In the genomic region with DNA sequence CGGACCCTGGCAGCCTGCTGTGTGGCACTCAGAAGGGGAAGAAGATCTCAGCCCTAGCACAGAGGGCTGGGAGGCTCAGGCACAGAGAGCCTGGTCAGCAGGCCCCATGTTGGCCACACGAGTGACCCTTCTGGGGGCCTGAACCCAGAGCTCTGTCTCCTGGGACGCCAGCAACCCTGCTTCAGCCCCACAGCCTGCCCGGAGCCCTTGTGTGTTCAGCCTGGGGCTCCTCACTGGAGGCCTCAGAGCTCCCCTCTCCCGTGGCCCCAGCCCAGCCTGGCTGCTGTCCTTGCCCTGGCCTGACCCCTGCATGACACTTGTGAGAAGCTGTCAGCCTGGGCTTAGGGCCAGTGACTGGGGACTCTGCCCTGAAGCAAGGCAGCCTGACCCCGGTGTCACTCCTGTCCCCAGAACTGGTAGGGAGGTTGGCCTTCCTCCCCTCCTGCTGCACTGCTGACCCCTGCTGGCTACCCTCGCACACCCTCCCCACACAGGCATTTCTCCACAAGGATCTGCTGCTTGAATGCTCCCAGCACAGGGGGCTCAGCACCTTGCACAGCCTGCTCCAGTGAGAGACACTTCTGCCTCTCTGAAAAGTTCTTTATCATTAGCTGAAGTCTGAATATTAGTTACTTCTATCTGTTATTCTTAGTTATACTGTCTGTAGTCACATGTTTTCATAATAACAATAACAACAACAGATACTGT, we compare ENCODE assay signal across 1 cellular context.
TF ChIP-seq lines count a peak whose summit lies in the region.

No MANE protein-coding gene starts in this region.

TF ChIP-seq in K562, 482 proteins besides CTCF, POLR2A, EP300 and RAD21 (continued from another document and continues in another):
- TF ChIP-seq ZNF175 (CRISPR knock-in tag; IDR thresholded peaks at IDR 0.05; ENCODE audit: low read depth) (no peak), RCOR1 (IDR thresholded peaks at IDR 0.05; ENCODE audit: borderline replicate concordance in 1 of 2, low read depth in 2 of 2, low read length in 2 of 2) (peak in 1 of 2 experiments; percentile 66; a peak in 1 of 4 replicates), DEAF1 (CRISPR knock-in tag; IDR thresholded peaks at IDR 0.05) (peak; percentile 62), ZNF444 (CRISPR knock-in tag; IDR thresholded peaks at IDR 0.05) (no peak), MTA1 (IDR thresholded peaks at IDR 0.05; ENCODE audit: borderline replicate concordance) (peak; percentile 32; the same call in 1 of the 2 replicates), GTF2E2 (tag; IDR thresholded peaks at IDR 0.05) (no peak), ZNF707 (CRISPR knock-in tag; conservative IDR thresholded peaks at IDR 0.05) (no peak), YBX1 (IDR thresholded peaks at IDR 0.05) (no peak), NCOA6 (IDR thresholded peaks at IDR 0.05) (no peak), MAFK (IDR thresholded peaks at IDR 0.05; ENCODE audit: low read length) (no peak), SUPT5H (IDR thresholded peaks at IDR 0.05) (no peak), HINFP (tag; conservative IDR thresholded peaks at IDR 0.05; ENCODE audit: low read depth) (no peak), MECOM (CRISPR knock-in tag; IDR thresholded peaks at IDR 0.05) (no peak), ZNF75A (CRISPR knock-in tag; IDR thresholded peaks at IDR 0.05) (no peak), EZH2 (IDR thresholded peaks at IDR 0.05; ENCODE audit: borderline replicate concordance, low read depth, low read length) (no peak), ESRRA (IDR thresholded peaks at IDR 0.05; ENCODE audit: borderline replicate concordance, low read depth) (peak; percentile 93), FOS (IDR thresholded peaks at IDR 0.05; ENCODE audit: extremely low read depth, insufficient read length) (no peak), RREB1 (CRISPR knock-in tag; IDR thresholded peaks at IDR 0.05) (no peak; the same call in 1 of the 2 replicates), ZNF764 (CRISPR knock-in tag; IDR thresholded peaks at IDR 0.05; ENCODE audit: low read depth) (no peak), CTBP1 (IDR thresholded peaks at IDR 0.05; ENCODE audit: borderline replicate concordance) (peak; percentile 65), MEF2D (tag; conservative IDR thresholded peaks at IDR 0.05; ENCODE audit: low read depth) (no peak), VEZF1 (CRISPR knock-in tag; IDR thresholded peaks at IDR 0.05) (peak; percentile 38), KDM4B (IDR thresholded peaks at IDR 0.05; ENCODE audit: borderline replicate concordance in 2 of 2, low read depth in 1 of 2) (no peak), EHMT2 (IDR thresholded peaks at IDR 0.05) (peak; percentile 67; the same call in 1 of the 2 replicates), ZNF507 (tag; conservative IDR thresholded peaks at IDR 0.05) (no peak), ILK (tag; IDR thresholded peaks at IDR 0.05; ENCODE audit: borderline replicate concordance, low read depth) (no peak), RERE (CRISPR knock-in tag; IDR thresholded peaks at IDR 0.05; ENCODE audit: borderline replicate concordance) (no peak), ZNF830 (CRISPR knock-in tag; IDR thresholded peaks at IDR 0.05) (no peak), DACH1 (IDR thresholded peaks at IDR 0.05; ENCODE audit: partially characterized antibody) (peak; percentile 33), STAG1 (CRISPR knock-in tag; IDR thresholded peaks at IDR 0.05; ENCODE audit: borderline replicate concordance) (peak; percentile 88), THRAP3 (IDR thresholded peaks at IDR 0.05; ENCODE audit: borderline replicate concordance) (no peak), ZFP1 (CRISPR knock-in tag; IDR thresholded peaks at IDR 0.05) (no peak), ZBTB12 (CRISPR knock-in tag; IDR thresholded peaks at IDR 0.05) (no peak)
- TF ChIP-seq, protein P1, sequence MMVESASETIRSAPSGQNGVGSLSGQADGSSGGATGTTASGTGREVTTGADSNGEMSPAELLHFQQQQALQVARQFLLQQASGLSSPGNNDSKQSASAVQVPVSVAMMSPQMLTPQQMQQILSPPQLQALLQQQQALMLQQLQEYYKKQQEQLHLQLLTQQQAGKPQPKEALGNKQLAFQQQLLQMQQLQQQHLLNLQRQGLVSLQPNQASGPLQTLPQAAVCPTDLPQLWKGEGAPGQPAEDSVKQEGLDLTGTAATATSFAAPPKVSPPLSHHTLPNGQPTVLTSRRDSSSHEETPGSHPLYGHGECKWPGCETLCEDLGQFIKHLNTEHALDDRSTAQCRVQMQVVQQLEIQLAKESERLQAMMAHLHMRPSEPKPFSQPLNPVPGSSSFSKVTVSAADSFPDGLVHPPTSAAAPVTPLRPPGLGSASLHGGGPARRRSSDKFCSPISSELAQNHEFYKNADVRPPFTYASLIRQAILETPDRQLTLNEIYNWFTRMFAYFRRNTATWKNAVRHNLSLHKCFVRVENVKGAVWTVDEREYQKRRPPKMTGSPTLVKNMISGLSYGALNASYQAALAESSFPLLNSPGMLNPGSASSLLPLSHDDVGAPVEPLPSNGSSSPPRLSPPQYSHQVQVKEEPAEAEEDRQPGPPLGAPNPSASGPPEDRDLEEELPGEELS (CRISPR knock-in tag; IDR thresholded peaks at IDR 0.05; ENCODE audit: borderline replicate concordance) = no peak
- TF ChIP-seq, protein P2, sequence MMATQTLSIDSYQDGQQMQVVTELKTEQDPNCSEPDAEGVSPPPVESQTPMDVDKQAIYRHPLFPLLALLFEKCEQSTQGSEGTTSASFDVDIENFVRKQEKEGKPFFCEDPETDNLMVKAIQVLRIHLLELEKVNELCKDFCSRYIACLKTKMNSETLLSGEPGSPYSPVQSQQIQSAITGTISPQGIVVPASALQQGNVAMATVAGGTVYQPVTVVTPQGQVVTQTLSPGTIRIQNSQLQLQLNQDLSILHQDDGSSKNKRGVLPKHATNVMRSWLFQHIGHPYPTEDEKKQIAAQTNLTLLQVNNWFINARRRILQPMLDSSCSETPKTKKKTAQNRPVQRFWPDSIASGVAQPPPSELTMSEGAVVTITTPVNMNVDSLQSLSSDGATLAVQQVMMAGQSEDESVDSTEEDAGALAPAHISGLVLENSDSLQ (IDR thresholded peaks at IDR 0.05) = peak; percentile 82
